ENCODE assay signal across 9 cellular contexts in the genomic region with DNA sequence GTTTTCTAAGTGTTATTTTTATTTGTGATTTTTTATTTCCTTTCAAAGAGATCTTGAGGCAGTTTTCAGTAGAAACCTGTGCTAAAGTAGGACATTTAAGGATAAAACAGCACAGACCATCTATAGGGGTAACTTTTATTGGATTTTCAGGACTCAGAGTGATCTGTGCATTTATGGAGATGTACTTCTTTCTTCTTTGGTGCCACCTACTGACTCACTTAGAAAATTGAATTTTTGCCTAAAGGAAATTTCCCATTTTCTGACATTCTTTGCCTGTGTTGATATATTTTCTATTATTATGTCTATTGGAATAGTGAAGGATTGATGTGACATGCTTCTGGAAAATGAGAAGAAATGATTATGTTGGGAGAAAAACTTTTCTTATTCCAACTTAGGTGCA.
DNase-seq lines count a peak whose midpoint lies in the region; ATAC-seq and TF ChIP-seq lines count a peak whose summit lies in the region.
"Had no signal": no experiment of that assay in that cellular context is flagged by ENCODE, and none has a peak within 500 bp of the region (broad histone marks: within the 10 kb centered on the region; RNA-seq: fewer than 3 reads in every experiment).

No MANE protein-coding gene starts in this region.

- H3K9ac ChIP-seq in endodermal cell (ENCODE audit: extremely low read depth, low read length, poor library complexity, severe bottlenecking): no peak overlapping the region
- no peak overlapping the region for H3K9ac ChIP-seq in smooth muscle cell (ENCODE audit: low read depth)

- H4K20me1 ChIP-seq in smooth muscle cell (ENCODE audit: low read depth): no peaks in the 10 kb centered on the region

- H3K36me3 ChIP-seq in endodermal cell (ENCODE audit: control insufficient read depth, insufficient read depth, low read length): no peaks in the 10 kb centered on the region
- H3K36me3 ChIP-seq in smooth muscle cell (ENCODE audit: low read depth): no peaks in the 10 kb centered on the region

- H3K4me1 Mint-ChIP-seq in endodermal cell: no peaks in the 10 kb centered on the region

- ATAC-seq in GM21360 (IDR thresholded peaks at IDR 0.05; ENCODE audit: unreplicated experiment): no peak
- ATAC-seq in HG03571 (IDR thresholded peaks at IDR 0.05; ENCODE audit: unreplicated experiment): no peak

- no peaks in the 10 kb centered on the region for H3K36me3 Mint-ChIP-seq in endodermal cell (ENCODE audit: low read depth)

- TF ChIP-seq CTCF in endodermal cell (conservative IDR thresholded peaks at IDR 0.05) (peak; percentile 67), smooth muscle cell (IDR thresholded peaks at IDR 0.05; ENCODE audit: borderline replicate concordance, insufficient read depth, poor library complexity, severe bottlenecking) (peak; percentile 47)

- no peaks in the 10 kb centered on the region for H3K79me2 ChIP-seq in smooth muscle cell (ENCODE audit: low read depth)

- no peaks in the 10 kb centered on the region for H3K27me3 ChIP-seq in endodermal cell (ENCODE audit: control insufficient read depth, insufficient read depth, low read length, poor library complexity, severe bottlenecking)
- no peaks in the 10 kb centered on the region for H3K27me3 ChIP-seq in smooth muscle cell (ENCODE audit: low read depth)

- no peaks in the 10 kb centered on the region for H3K27me3 Mint-ChIP-seq in endodermal cell (ENCODE audit: insufficient read depth)

- H3K27ac Mint-ChIP-seq in endodermal cell: no peak overlapping the region

- H3K9me3 ChIP-seq in endodermal cell (ENCODE audit: control insufficient read depth, low read length) (no peaks in the 10 kb centered on the region), smooth muscle cell (replicated peaks; ENCODE audit: low read depth) (no peaks in the 10 kb centered on the region)

- H3K4me3 ChIP-seq in endodermal cell (ENCODE audit: low read length) (no peak overlapping the region), smooth muscle cell (no peak overlapping the region)

- H3K4me3 Mint-ChIP-seq in endodermal cell: no peak overlapping the region

- H3K9me3 Mint-ChIP-seq in endodermal cell: no peaks in the 10 kb centered on the region

- no peak overlapping the region for H3K4me2 ChIP-seq in smooth muscle cell

- peak; percentile 17 for DNase-seq in SKM-1 treated with dmso at 0.1 percent for 144 hours (lab: John Stamatoyannopoulos, UW; ENCODE audit: unreplicated experiment)
- DNase-seq in SKM-1 (lab: John Stamatoyannopoulos, UW; ENCODE audit: unreplicated experiment): no peak
- peak; percentile 31 for DNase-seq in NCI-H446 treated with DMSO at 0.1 percent for 48 hours (lab: John Stamatoyannopoulos, UW)
- no peak for DNase-seq in endodermal cell
- no peak for DNase-seq in smooth muscle cell (lab: John Stamatoyannopoulos, UW; ENCODE audit: unreplicated experiment)
- no peak for DNase-seq in germinal center (ENCODE audit: low spot score)
- DNase-seq: stimulated activated CD4-positive, alpha-beta T cell treated with anti-CD3 and anti-CD28 coated beads, Interleukin-4, amount 100 ng/mL, for 24 hours had no signal

- H2AFZ ChIP-seq in smooth muscle cell (ENCODE audit: low read depth): no peak overlapping the region

- H3K4me1 ChIP-seq in endodermal cell (ENCODE audit: control insufficient read depth, insufficient read depth, low read length) (no peaks in the 10 kb centered on the region), smooth muscle cell (ENCODE audit: low read depth) (no peaks in the 10 kb centered on the region)

- no peaks in the 10 kb centered on the region for H3F3A ChIP-seq in smooth muscle cell (ENCODE audit: low read depth)

- H3K27ac ChIP-seq in endodermal cell (ENCODE audit: low read depth, low read length) (no peak overlapping the region), smooth muscle cell (ENCODE audit: low read depth) (no peak overlapping the region)

Comparison
In these comparisons a context has a peak if more than half of its experiments do, and no peak if none do; other contexts are left out.
1. DNase-seq: peak in SKM-1 treated with dmso at 0.1 percent for 144 hours (single experiment) and NCI-H446 treated with DMSO at 0.1 percent for 48 hours (single experiment); none in SKM-1 (single experiment), endodermal cell (single experiment), smooth muscle cell (single experiment) and germinal center (single experiment).